10 cellular contexts compared by ENCODE assay signal in the genomic region with DNA sequence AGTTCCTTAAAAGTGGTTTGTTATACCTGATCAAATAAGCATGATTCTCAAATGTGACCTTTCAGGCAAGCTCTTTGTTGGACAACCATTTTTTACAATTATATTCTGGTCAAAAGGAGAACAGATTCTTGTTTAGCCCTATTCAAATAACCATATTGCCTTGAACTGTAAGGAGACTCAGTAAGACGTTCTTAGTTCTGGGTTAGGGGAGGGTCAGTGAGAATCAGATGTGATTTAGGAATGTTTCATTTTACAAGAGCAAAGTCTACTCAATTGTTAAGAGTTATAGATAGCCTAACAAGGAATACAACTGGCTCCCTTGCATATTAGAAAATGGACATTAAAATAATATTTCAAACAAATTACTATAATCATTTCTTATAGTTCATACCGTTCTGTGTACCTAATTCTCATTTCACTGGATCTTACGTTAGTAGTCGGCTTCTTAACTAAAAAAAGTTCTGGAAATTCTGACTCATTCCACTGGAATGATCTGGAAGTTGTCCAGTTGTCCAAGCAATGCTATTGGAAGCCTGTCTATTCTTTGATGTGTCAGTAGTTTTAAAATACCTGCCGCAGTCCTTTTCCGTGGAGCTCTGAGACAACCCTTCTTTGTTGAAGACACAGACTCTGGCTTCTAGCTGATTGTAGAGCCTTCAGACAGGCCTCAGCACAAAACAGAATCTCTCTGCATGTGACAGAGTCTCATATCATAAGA.
DNase-seq lines count a peak whose midpoint lies in the region; ATAC-seq, FAIRE-seq and TF ChIP-seq lines count a peak whose summit lies in the region.
"Had no signal": no experiment of that assay in that cellular context is flagged by ENCODE, and none has a peak within 500 bp of the region (broad histone marks: within the 10 kb centered on the region; RNA-seq: fewer than 3 reads in every experiment).

No MANE protein-coding gene starts in this region.

- no peaks in the 10 kb centered on the region for H3K36me3 Mint-ChIP-seq in CD4-positive, alpha-beta T cell (ENCODE audit: low read depth)

- no peak overlapping the region for H3K4me3 Mint-ChIP-seq in CD4-positive, alpha-beta T cell

- H3K27me3 ChIP-seq in HCT116 (ENCODE audit: insufficient read depth, low read length), result no peaks in the 10 kb centered on the region
- H3K27me3 ChIP-seq in skeletal muscle satellite cell (ENCODE audit: control insufficient read depth, insufficient read depth, low read length), result no peaks in the 10 kb centered on the region
- H3K27me3 ChIP-seq in CD4-positive, alpha-beta T cell (ENCODE audit: control insufficient read depth, insufficient read depth, low read length), result no peaks in the 10 kb centered on the region

- POLR2A ChIA-PET in HCT116 (lab: Charles Lee), result interaction anchor here (1.0 to 1.5 kb wide), 2 partner anchors 291 to 308 kb away, joined by 3 read pairs; no protein-coding TSS in a partner anchor
- POLR2A ChIA-PET in HEK293T (lab: Yijun Ruan, JAX), result no interaction called here
- POLR2A ChIA-PET in CD4-positive, alpha-beta T cell (lab: Charles Lee), result no interaction called here

- H4K20me1 ChIP-seq in HCT116 (ENCODE audit: insufficient read depth), result no peaks in the 10 kb centered on the region

- RAD21 ChIA-PET in HCT116 (lab: Charles Lee; ENCODE audit: low non-redundant PET in 1 of 2, low total read pairs in 2 of 2, uncharacterized antibody in 2 of 2, unreplicated experiment in 2 of 2), result no interaction called here

- no peaks in the 10 kb centered on the region; a peak in 1 of 4 replicates for H3K36me3 ChIP-seq in HCT116 (ENCODE audit: control insufficient read depth in 1 of 2, insufficient read depth in 2 of 2, low read length in 2 of 2)
- H3K36me3 ChIP-seq in skeletal muscle satellite cell (ENCODE audit: insufficient read depth, low read length), result no peaks in the 10 kb centered on the region

- no peak overlapping the region for H2AFZ ChIP-seq in HCT116 (ENCODE audit: low read depth, low read length, poor library complexity, severe bottlenecking)

- no peaks in the 10 kb centered on the region for H3K9me2 ChIP-seq in HCT116 (ENCODE audit: insufficient read depth)

- TF ChIP-seq POLR2A in HCT116 (IDR thresholded peaks at IDR 0.05; ENCODE audit: borderline replicate concordance, extremely low read depth, insufficient read depth, insufficient read length), result no peak

- DNase-seq in HCT116 (ENCODE audit: low read depth, low spot score), result peak; percentile 93
- peak; percentile 25 for DNase-seq in brain pericyte (ENCODE audit: low read depth, low spot score)
- DNase-seq in HEK293T (ENCODE audit: extremely low spot score), result no peak
- no peak for DNase-seq in CD4-positive, alpha-beta T cell
- DNase-seq in NCI-H82 treated with DMSO at 0.1 percent for 48 hours (lab: John Stamatoyannopoulos, UW; ENCODE audit: unreplicated experiment), result no peak

- H3K79me2 ChIP-seq in HCT116 (ENCODE audit: insufficient read depth, low read length), result peaks cover 51% of the 10 kb centered on the region

- no peak for TF ChIP-seq CTCF in HCT116 (IDR thresholded peaks at IDR 0.05 in 2 of 3, conservative IDR thresholded peaks at IDR 0.05 in 1 of 3; ENCODE audit: borderline replicate concordance in 1 of 3, insufficient read depth in 1 of 3, low read depth in 2 of 3, low read length in 2 of 3)
- no peak for TF ChIP-seq CTCF in CD4-positive, alpha-beta T cell (IDR thresholded peaks at IDR 0.05)

- H3K9ac ChIP-seq in HCT116 (ENCODE audit: low read length), result peak overlapping the region; percentile 54
- H3K9ac ChIP-seq in skeletal muscle satellite cell (ENCODE audit: low read depth, low read length), result peak overlapping the region; percentile 60

- intact Hi-C loops in HCT116 (cut with micrococcal nuclease), result no loop called here
- intact Hi-C loops in CD4-positive, alpha-beta T cell (cut with DNase I, micrococcal nuclease), result no loop called here

- CTCF ChIA-PET in HCT116 (lab: Charles Lee), result no interaction called here
- CTCF ChIA-PET in HEK293T (lab: Yijun Ruan, JAX), result interaction anchor here (0.6 kb wide), 1 partner anchor 15 kb away, joined by 3 read pairs; no protein-coding TSS in a partner anchor
- CTCF ChIA-PET in CD4-positive, alpha-beta T cell (lab: Charles Lee), result no interaction called here

- H3K4me1 ChIP-seq in HCT116 (ENCODE audit: control insufficient read depth in 1 of 2, insufficient read depth in 2 of 2, low read length in 2 of 2) (peaks cover 26 to 38% of the 10 kb centered on the region in 2 experiments), skeletal muscle satellite cell (ENCODE audit: control insufficient read depth, insufficient read depth, low read length) (peaks cover 19% of the 10 kb centered on the region)

- H3K27ac Mint-ChIP-seq in CD4-positive, alpha-beta T cell, result no peak overlapping the region
- H3K27ac Mint-ChIP-seq: activated naive CD4-positive, alpha-beta T cell treated with anti-CD3 and anti-CD28 coated beads, Interleukin-2, amount 50 U/mL, for 72 hours had no signal

- H3K27me3 Mint-ChIP-seq in CD4-positive, alpha-beta T cell, result no peaks in the 10 kb centered on the region

- peak; percentile 65 for FAIRE-seq in islet of Langerhans (lab: Jason Lieb, UNC)

- peak overlapping the region; percentile 80 for H3K27ac ChIP-seq in HCT116 (ENCODE audit: low read depth, low read length)
- H3K27ac ChIP-seq in CD4-positive, alpha-beta T cell (ENCODE audit: low read depth, low read length), result no peak overlapping the region

- ATAC-seq in HCT116 (peak; percentile 96), HG03108 (IDR thresholded peaks at IDR 0.05; ENCODE audit: unreplicated experiment) (no peak)
- no peak for ATAC-seq in CD4-positive, alpha-beta T cell (ENCODE audit: poor library complexity)
- ATAC-seq: activated naive CD4-positive, alpha-beta T cell treated with anti-CD3 and anti-CD28 coated beads, Interleukin-2, amount 50 U/mL, for 72 hours had no signal

- no peaks in the 10 kb centered on the region for H3K9me3 ChIP-seq in HCT116 (ENCODE audit: control insufficient read depth in 1 of 2, insufficient read depth in 1 of 2, low read depth in 1 of 2, low read length in 2 of 2)
- no peaks in the 10 kb centered on the region for H3K9me3 ChIP-seq in skeletal muscle satellite cell (replicated peaks; ENCODE audit: low read length)
- no peaks in the 10 kb centered on the region for H3K9me3 ChIP-seq in CD4-positive, alpha-beta T cell (ENCODE audit: control insufficient read depth, low read length)

- no peaks in the 10 kb centered on the region for H3K4me1 Mint-ChIP-seq in CD4-positive, alpha-beta T cell (ENCODE audit: low read depth)

- H3K4me3 ChIP-seq in HCT116 (replicated peaks in 1 of 2; ENCODE audit: low read depth in 1 of 2, low read length in 2 of 2) (peak overlapping the region in 1 of 2 experiments; percentile 26; a peak in 3 of 4 replicates), skeletal muscle satellite cell (ENCODE audit: low read length) (peak overlapping the region; percentile 30)
- H3K4me3 ChIP-seq: skin epidermis had no signal

- H3K4me2 ChIP-seq in HCT116 (ENCODE audit: low read length) (peak overlapping the region; percentile 77), skeletal muscle satellite cell (ENCODE audit: low read length) (peak overlapping the region; percentile 67)

- no peaks in the 10 kb centered on the region for H3K9me3 Mint-ChIP-seq in CD4-positive, alpha-beta T cell

- TF ChIP-seq RAD21 in HCT116 (IDR thresholded peaks at IDR 0.05; ENCODE audit: low read depth), result peak; percentile 35; the same call in 1 of the 2 replicates

- BruUV-seq in HCT116 (replicated peaks; lab: Mats Ljungman, UMichigan), result TSS peak; percentile 72

TF ChIP-seq in HCT116, 20 proteins besides CTCF, POLR2A, EP300 and RAD21 (continues in another document):
- TF ChIP-seq EZH2phosphoT487 (IDR thresholded peaks at IDR 0.05; ENCODE audit: borderline replicate concordance) (no peak), YY1 (IDR thresholded peaks at IDR 0.05; ENCODE audit: extremely low read depth, insufficient replicate concordance, low read depth, low read length) (no peak), ZFX (IDR thresholded peaks at IDR 0.05) (no peak), SIN3A (IDR thresholded peaks at IDR 0.05; ENCODE audit: low read depth) (peak; percentile 72; the same call in 1 of the 2 replicates), JUND (IDR thresholded peaks at IDR 0.05) (peak; percentile 97), CBX3 (IDR thresholded peaks at IDR 0.05; ENCODE audit: low read depth) (peak; percentile 67), SP1 (IDR thresholded peaks at IDR 0.05; ENCODE audit: low read depth) (peak; percentile 85)
- TF ChIP-seq, protein P1, sequence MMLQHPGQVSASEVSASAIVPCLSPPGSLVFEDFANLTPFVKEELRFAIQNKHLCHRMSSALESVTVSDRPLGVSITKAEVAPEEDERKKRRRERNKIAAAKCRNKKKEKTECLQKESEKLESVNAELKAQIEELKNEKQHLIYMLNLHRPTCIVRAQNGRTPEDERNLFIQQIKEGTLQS (IDR thresholded peaks at IDR 0.05), result no peak

TF ChIP-seq in HEK293T, 16 proteins besides CTCF, POLR2A, EP300 and RAD21:
- TF ChIP-seq SP1 (IDR thresholded peaks at IDR 0.05) (no peak), NFRKB (IDR thresholded peaks at IDR 0.05) (no peak), SUZ12 (IDR thresholded peaks at IDR 0.05) (no peak), LEF1 (IDR thresholded peaks at IDR 0.05; ENCODE audit: borderline replicate concordance) (no peak), ARNT (IDR thresholded peaks at IDR 0.05) (no peak), FOXK2 (IDR thresholded peaks at IDR 0.05) (no peak), ZNF384 (IDR thresholded peaks at IDR 0.05) (no peak), HDGF (IDR thresholded peaks at IDR 0.05; ENCODE audit: borderline replicate concordance) (no peak), BHLHE40 (IDR thresholded peaks at IDR 0.05; ENCODE audit: borderline replicate concordance) (no peak), CTBP1 (IDR thresholded peaks at IDR 0.05; ENCODE audit: borderline replicate concordance) (no peak), L3MBTL2 (conservative IDR thresholded peaks at IDR 0.05) (no peak), FOXM1 (IDR thresholded peaks at IDR 0.05; ENCODE audit: borderline replicate concordance) (no peak)
- TF ChIP-seq, protein P2, sequence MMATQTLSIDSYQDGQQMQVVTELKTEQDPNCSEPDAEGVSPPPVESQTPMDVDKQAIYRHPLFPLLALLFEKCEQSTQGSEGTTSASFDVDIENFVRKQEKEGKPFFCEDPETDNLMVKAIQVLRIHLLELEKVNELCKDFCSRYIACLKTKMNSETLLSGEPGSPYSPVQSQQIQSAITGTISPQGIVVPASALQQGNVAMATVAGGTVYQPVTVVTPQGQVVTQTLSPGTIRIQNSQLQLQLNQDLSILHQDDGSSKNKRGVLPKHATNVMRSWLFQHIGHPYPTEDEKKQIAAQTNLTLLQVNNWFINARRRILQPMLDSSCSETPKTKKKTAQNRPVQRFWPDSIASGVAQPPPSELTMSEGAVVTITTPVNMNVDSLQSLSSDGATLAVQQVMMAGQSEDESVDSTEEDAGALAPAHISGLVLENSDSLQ (IDR thresholded peaks at IDR 0.05), result no peak

Comparison
In these comparisons a context has a peak if more than half of its experiments do, and no peak if none do; other contexts are left out.
1. DNase-seq: peak in HCT116 (single experiment) and brain pericyte (single experiment); none in HEK293T (single experiment), CD4-positive, alpha-beta T cell (0 of 10) and NCI-H82 treated with DMSO at 0.1 percent for 48 hours (single experiment).